Comparison of ENCODE assay signal across 24 cellular contexts in genomic region chr6:108941867-108942266, GRCh38.
A peak's percentile ranks its signal among the peaks of the same experiment; 100 is the strongest.
DNase-seq lines count a peak whose midpoint lies in the region; ATAC-seq and FAIRE-seq lines count a peak whose summit lies in the region.
"Had no signal": no experiment of that assay in that cellular context is flagged by ENCODE, and none has a peak within 500 bp of the region (broad histone marks: within the 10 kb centered on the region; RNA-seq: fewer than 3 reads in every experiment).

No MANE protein-coding gene starts in this region.

- peaks cover 15% of the 10 kb centered on the region for H3K9me3 Mint-ChIP-seq in activated naive CD4-positive, alpha-beta T cell treated with anti-CD3 and anti-CD28 coated beads, Interleukin-2, amount 10 ng/mL, durations not matched to agents 7 days and 5 days
- peaks cover 0 to 11% of the 10 kb centered on the region in 2 donors for H3K9me3 Mint-ChIP-seq in activated naive CD4-positive, alpha-beta T cell treated with anti-CD3 and anti-CD28 coated beads, Interleukin-2, amount 50 U/mL, for 72 hours
- H3K9me3 Mint-ChIP-seq in immature natural killer cell = no peaks in the 10 kb centered on the region
- H3K9me3 Mint-ChIP-seq in stimulated activated effector memory CD8-positive, alpha-beta T cell treated with anti-CD3 and anti-CD28 coated beads, Interleukin-12 subunit alpha, Interleukin-12 subunit beta, amount 100 ng/mL, for 72 hours = peaks cover 2% of the 10 kb centered on the region

- peaks cover 0 to 14% of the 10 kb centered on the region in 2 donors for H3K4me1 ChIP-seq in small intestine (ENCODE audit: control insufficient read depth in 2 of 2, insufficient read depth in 1 of 2, low read depth in 1 of 2, low read length in 1 of 2)

- H3K36me3 ChIP-seq in KOPT-K1 (ENCODE audit: insufficient read depth, low read length) (no peaks in the 10 kb centered on the region), small intestine (ENCODE audit: control insufficient read depth in 2 of 2, insufficient read depth in 2 of 2, low read length in 2 of 2) (no peaks in the 10 kb centered on the region)
- H3K36me3 ChIP-seq: adrenal gland, pancreas, sigmoid colon, stomach, tibial artery, WERI-Rb-1 had no signal

- peak overlapping the region; percentile 68 for H3K27ac ChIP-seq in KOPT-K1 (ENCODE audit: low read depth, low read length, poor library complexity, severe bottlenecking)
- H3K27ac ChIP-seq in small intestine (ENCODE audit: low read depth in 1 of 2, low read length in 1 of 2) = no peak overlapping the region
- H3K27ac ChIP-seq: pancreas, RWPE1, sigmoid colon, tibial artery, WERI-Rb-1 had no signal

- CTCF ChIA-PET in activated naive CD4-positive, alpha-beta T cell treated with anti-CD3 and anti-CD28 coated beads, Interleukin-2, amount 10 ng/mL, durations not matched to agents 7 days and 5 days (lab: Charles Lee) = interaction anchor here (1.7 kb wide), 1 partner anchor 20 kb away, joined by 4 read pairs; no protein-coding TSS in a partner anchor

- H3K4me3 ChIP-seq in small intestine (ENCODE audit: low read depth in 1 of 2, low read length in 2 of 2) = no peak overlapping the region
- H3K4me3 ChIP-seq: adrenal gland, pancreas, sigmoid colon, stomach, tibial artery had no signal

- no peaks in the 10 kb centered on the region for H3K27me3 Mint-ChIP-seq in activated naive CD4-positive, alpha-beta T cell treated with anti-CD3 and anti-CD28 coated beads, Interleukin-2, amount 10 ng/mL, durations not matched to agents 7 days and 5 days
- H3K27me3 Mint-ChIP-seq in immature natural killer cell (ENCODE audit: low read depth in 3 of 3) = no peaks in the 10 kb centered on the region
- H3K27me3 Mint-ChIP-seq: brain had no signal

- peaks cover 8% of the 10 kb centered on the region for H3K9me3 ChIP-seq in KOPT-K1 (ENCODE audit: insufficient read depth, low read length, poor library complexity, severe bottlenecking)
- no peaks in the 10 kb centered on the region for H3K9me3 ChIP-seq in small intestine (ENCODE audit: control insufficient read depth, low read depth)
- H3K9me3 ChIP-seq: adrenal gland, pancreas, sigmoid colon, stomach, tibial artery had no signal

- FAIRE-seq in small intestine (lab: Jason Lieb, UNC) = no peak
- FAIRE-seq: GM12891 had no signal

- peaks cover 56% of the 10 kb centered on the region for H3K4me1 Mint-ChIP-seq in activated naive CD4-positive, alpha-beta T cell treated with anti-CD3 and anti-CD28 coated beads, Interleukin-2, amount 10 ng/mL, durations not matched to agents 7 days and 5 days
- H3K4me1 Mint-ChIP-seq in immature natural killer cell = peaks cover 56 to 75% of the 10 kb centered on the region in 2 donors
- H3K4me1 Mint-ChIP-seq in stimulated activated effector memory CD8-positive, alpha-beta T cell treated with anti-CD3 and anti-CD28 coated beads, Interleukin-12 subunit alpha, Interleukin-12 subunit beta, amount 100 ng/mL, for 72 hours = peaks cover 15% of the 10 kb centered on the region

- H3K27ac Mint-ChIP-seq in activated naive CD4-positive, alpha-beta T cell treated with anti-CD3 and anti-CD28 coated beads, Interleukin-2, amount 10 ng/mL, durations not matched to agents 7 days and 5 days = peak overlapping the region; percentile 55
- H3K27ac Mint-ChIP-seq in activated naive CD4-positive, alpha-beta T cell treated with anti-CD3 and anti-CD28 coated beads, Interleukin-2, amount 50 U/mL, for 72 hours = no peak overlapping the region
- H3K27ac Mint-ChIP-seq in immature natural killer cell = peak overlapping the region; percentile 50 to 96 (median 80)
- no peak overlapping the region for H3K27ac Mint-ChIP-seq in stimulated activated effector memory CD8-positive, alpha-beta T cell treated with anti-CD3 and anti-CD28 coated beads, Interleukin-12 subunit alpha, Interleukin-12 subunit beta, amount 100 ng/mL, for 72 hours
- H3K27ac Mint-ChIP-seq: brain had no signal

- ATAC-seq in activated naive CD4-positive, alpha-beta T cell treated with anti-CD3 and anti-CD28 coated beads, Interleukin-2, amount 50 U/mL, for 72 hours = no peak
- no peak for ATAC-seq in GM21423 (IDR thresholded peaks at IDR 0.05; ENCODE audit: unreplicated experiment)
- no peak for ATAC-seq in stimulated activated effector memory CD8-positive, alpha-beta T cell treated with anti-CD3 and anti-CD28 coated beads, Interleukin-12 subunit alpha, Interleukin-12 subunit beta, amount 100 ng/mL, for 72 hours
- ATAC-seq: left lobe of liver, pancreas had no signal

- WGBS in small intestine, 3 donors = 20 to 37% (median 20%) methylated on average over 3 of the region's 3 CpGs

- no peaks in the 10 kb centered on the region for H3K27me3 ChIP-seq in small intestine (ENCODE audit: control insufficient read depth in 2 of 2, insufficient read depth in 2 of 2, low read length in 2 of 2)
- H3K27me3 ChIP-seq: adrenal gland, pancreas, sigmoid colon, stomach, tibial artery had no signal

- peaks cover 7% of the 10 kb centered on the region for H3K36me3 Mint-ChIP-seq in activated naive CD4-positive, alpha-beta T cell treated with anti-CD3 and anti-CD28 coated beads, Interleukin-2, amount 10 ng/mL, durations not matched to agents 7 days and 5 days
- peaks cover 5 to 11% of the 10 kb centered on the region in 2 donors for H3K36me3 Mint-ChIP-seq in activated naive CD4-positive, alpha-beta T cell treated with anti-CD3 and anti-CD28 coated beads, Interleukin-2, amount 50 U/mL, for 72 hours
- H3K36me3 Mint-ChIP-seq in immature natural killer cell = peaks cover 0 to 9% (median 4%) of the 10 kb centered on the region in 3 donors
- H3K36me3 Mint-ChIP-seq in stimulated activated effector memory CD8-positive, alpha-beta T cell treated with anti-CD3 and anti-CD28 coated beads, Interleukin-12 subunit alpha, Interleukin-12 subunit beta, amount 100 ng/mL, for 72 hours = no peaks in the 10 kb centered on the region

- no peak for DNase-seq in activated naive CD4-positive, alpha-beta T cell treated with anti-CD3 and anti-CD28 coated beads, Interleukin-2, amount 10 ng/mL, durations not matched to agents 7 days and 5 days
- DNase-seq in activated naive CD4-positive, alpha-beta T cell treated with anti-CD3 and anti-CD28 coated beads, Interleukin-2, amount 50 U/mL, for 72 hours (ENCODE audit: low spot score in 2 of 2) = no peak
- DNase-seq in immature natural killer cell (no peak), small intestine (peak; percentile 37), DMS53 treated with DMSO at 0.1 percent for 48 hours (lab: John Stamatoyannopoulos, UW; ENCODE audit: unreplicated experiment) (no peak)
- no peak for DNase-seq in stimulated activated effector memory CD8-positive, alpha-beta T cell treated with anti-CD3 and anti-CD28 coated beads, Interleukin-12 subunit alpha, Interleukin-12 subunit beta, amount 100 ng/mL, for 72 hours (ENCODE audit: low spot score in 2 of 2)
- DNase-seq: activated CD8-positive, alpha-beta memory T cell treated with anti-CD3 and anti-CD28 coated beads, Interleukin-2, amount 50 U/mL, for 4 hours; adrenal gland; AML-193; Calu3; HCEC 1CT; NCI-H1092; NCI-H187; pancreas; sigmoid colon; stomach; tibial artery; WERI-Rb-1 had no signal

- no peak overlapping the region for H3K4me3 Mint-ChIP-seq in activated naive CD4-positive, alpha-beta T cell treated with anti-CD3 and anti-CD28 coated beads, Interleukin-2, amount 10 ng/mL, durations not matched to agents 7 days and 5 days
- peak overlapping the region in 4 of 5 donors; percentile 80 to 90 (median 86) for H3K4me3 Mint-ChIP-seq in immature natural killer cell
- H3K4me3 Mint-ChIP-seq in stimulated activated effector memory CD8-positive, alpha-beta T cell treated with anti-CD3 and anti-CD28 coated beads, Interleukin-12 subunit alpha, Interleukin-12 subunit beta, amount 100 ng/mL, for 72 hours = no peak overlapping the region
- H3K4me3 Mint-ChIP-seq: brain had no signal

Comparison
In these comparisons a context has a peak if more than half of its experiments do, and no peak if none do; other contexts are left out.
1. H3K27ac Mint-ChIP-seq: peak in activated naive CD4-positive, alpha-beta T cell treated with anti-CD3 and anti-CD28 coated beads, Interleukin-2, amount 10 ng/mL, durations not matched to agents 7 days and 5 days (single experiment) and immature natural killer cell (6 of 6); none in activated naive CD4-positive, alpha-beta T cell treated with anti-CD3 and anti-CD28 coated beads, Interleukin-2, amount 50 U/mL, for 72 hours (0 of 2) and stimulated activated effector memory CD8-positive, alpha-beta T cell treated with anti-CD3 and anti-CD28 coated beads, Interleukin-12 subunit alpha, Interleukin-12 subunit beta, amount 100 ng/mL, for 72 hours (single experiment).
2. H3K4me3 Mint-ChIP-seq: peak in immature natural killer cell (4 of 5); none in activated naive CD4-positive, alpha-beta T cell treated with anti-CD3 and anti-CD28 coated beads, Interleukin-2, amount 10 ng/mL, durations not matched to agents 7 days and 5 days (single experiment) and stimulated activated effector memory CD8-positive, alpha-beta T cell treated with anti-CD3 and anti-CD28 coated beads, Interleukin-12 subunit alpha, Interleukin-12 subunit beta, amount 100 ng/mL, for 72 hours (single experiment).